25 cellular contexts compared by ENCODE assay signal in the genomic region with DNA sequence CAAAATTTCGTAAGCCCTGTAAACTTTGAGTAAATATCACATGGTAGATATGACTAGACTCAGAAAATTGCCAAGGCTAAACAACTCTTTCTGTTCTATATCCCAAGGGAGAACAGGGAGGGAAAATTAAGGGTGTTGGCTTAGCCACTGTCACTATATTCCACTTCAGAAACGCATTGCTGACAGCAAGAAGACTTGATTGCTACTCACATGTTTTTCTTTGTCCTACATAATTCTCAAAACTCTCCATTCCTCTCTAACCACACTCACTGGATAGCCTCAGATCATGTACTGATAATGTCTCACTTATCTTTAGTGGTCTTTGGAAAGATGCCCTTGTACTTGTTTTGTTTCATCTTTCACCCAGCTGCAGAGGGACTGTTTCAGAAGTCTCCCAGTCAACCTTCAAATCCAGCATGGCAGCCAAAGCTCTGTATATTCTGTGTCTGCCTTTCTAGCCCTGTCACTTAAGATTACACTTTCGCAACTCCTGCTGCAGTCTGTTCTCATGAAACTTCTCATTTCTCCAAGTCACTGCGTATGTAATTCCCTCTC.
DNase-seq lines count a peak whose midpoint lies in the region; ATAC-seq and TF ChIP-seq lines count a peak whose summit lies in the region.
"Had no signal": no experiment of that assay in that cellular context is flagged by ENCODE, and none has a peak within 500 bp of the region (broad histone marks: within the 10 kb centered on the region; RNA-seq: fewer than 3 reads in every experiment).

No MANE protein-coding gene starts in this region.

- TF ChIP-seq CTCF in fibroblast of mammary gland (conservative IDR thresholded peaks at IDR 0.05; ENCODE audit: control insufficient read depth, insufficient read depth, low read depth, low read length) = no peak
- TF ChIP-seq CTCF in left lung (IDR thresholded peaks at IDR 0.05) = no peak

- no peak overlapping the region for H3K27ac ChIP-seq in left lung
- H3K27ac ChIP-seq: colonic mucosa, gastrocnemius medialis, right lobe of liver, thoracic aorta had no signal

- intact Hi-C loops in left lung (cut with DNase I) = no loop called here

- H3K27me3 ChIP-seq in adipocyte (replicated peaks; ENCODE audit: control insufficient read depth, insufficient read depth, low read length) (no peaks in the 10 kb centered on the region), left lung (no peaks in the 10 kb centered on the region)
- H3K27me3 ChIP-seq: colonic mucosa, gastrocnemius medialis, right lobe of liver had no signal

- no peaks in the 10 kb centered on the region for H3K36me3 ChIP-seq in adipocyte (ENCODE audit: control insufficient read depth, insufficient read depth, low read length, severe bottlenecking)
- no peaks in the 10 kb centered on the region for H3K36me3 ChIP-seq in left lung
- H3K36me3 ChIP-seq: colonic mucosa, gastrocnemius medialis, right lobe of liver, thoracic aorta had no signal

- DNase-seq in A172 (ENCODE audit: low spot score) = peak; percentile 52
- DNase-seq in HCEC 1CT = peak; percentile 49
- DNase-seq in adipocyte (ENCODE audit: low read depth) = peak; percentile 62
- DNase-seq in fibroblast of mammary gland (ENCODE audit: low read depth) = peak; percentile 37
- no peak for DNase-seq in stimulated activated CD4-positive, alpha-beta T cell treated with anti-CD3 and anti-CD28 coated beads, Interleukin-15, amount 100 ng/mL, for 24 hours
- no peak for DNase-seq in left lung
- no peak for DNase-seq in NCI-H1092 treated with DMSO at 0.1 percent for 48 hours (lab: John Stamatoyannopoulos, UW)
- DNase-seq: ACHN; activated CD8-positive, alpha-beta memory T cell treated with anti-CD3 and anti-CD28 coated beads for 24 hours; activated naive CD4-positive, alpha-beta T cell treated with anti-CD3 and anti-CD28 coated beads, Interleukin-2, amount 50 U/mL, for 16 hours; activated T-cell treated with anti-CD3 and anti-CD28 coated beads, Interleukin-2, amount 50 U/mL, for 4 hours; colonic mucosa; gastrocnemius medialis; GDM1; left cardiac atrium; NCI-H1048; NCI-H2029; NCI-H526; right lobe of liver had no signal

- H3K4me3 ChIP-seq in adipocyte (ENCODE audit: low read length) (peak overlapping the region; percentile 45), fibroblast of mammary gland (ENCODE audit: control insufficient read depth, low read depth, low read length) (no peak overlapping the region), left lung (no peak overlapping the region)
- H3K4me3 ChIP-seq: colonic mucosa, gastrocnemius medialis, GM12878, right lobe of liver, thoracic aorta had no signal

- no peak for ATAC-seq in left lung
- ATAC-seq in HG03196 (IDR thresholded peaks at IDR 0.05; ENCODE audit: unreplicated experiment) = no peak
- ATAC-seq: activated CD4-positive, CD25-positive, alpha-beta regulatory T cell treated with anti-CD3 and anti-CD28 coated beads, Interleukin-2, amount 50 U/mL, for 24 hours; activated T-cell treated with anti-CD3 and anti-CD28 coated beads, Interleukin-2, amount 50 U/mL, for 4 hours; gastrocnemius medialis; GM12878; natural killer cell treated with Interleukin-12 subunit alpha and Interleukin-12 subunit beta and Interleukin-15 and Interleukin-18, amount 100 ng/mL, for 72 hours; right lobe of liver; stimulated activated effector memory CD8-positive, alpha-beta T cell treated with anti-CD3 and anti-CD28 coated beads, Interleukin-12 subunit alpha, Interleukin-12 subunit beta, amount 100 ng/mL, for 72 hours had no signal

- H3K9ac ChIP-seq in adipocyte (ENCODE audit: low read length) = no peak overlapping the region

- H3K4me1 ChIP-seq in adipocyte (ENCODE audit: control insufficient read depth, insufficient read depth, low read length) (peaks cover 11% of the 10 kb centered on the region), left lung (no peaks in the 10 kb centered on the region)
- H3K4me1 ChIP-seq: colonic mucosa, gastrocnemius medialis, right lobe of liver had no signal

- H3K9me3 ChIP-seq in adipocyte (ENCODE audit: control insufficient read depth, low read length) (no peaks in the 10 kb centered on the region), left lung (peaks cover 0 to 1% of the 10 kb centered on the region in 2 donors)
- H3K9me3 ChIP-seq: colonic mucosa, gastrocnemius medialis, right lobe of liver, thoracic aorta had no signal

Comparison
In these comparisons a context has a peak if more than half of its experiments do, and no peak if none do; other contexts are left out.
1. DNase-seq: peak in A172 (single experiment), HCEC 1CT (single experiment), adipocyte (single experiment) and fibroblast of mammary gland (single experiment); none in stimulated activated CD4-positive, alpha-beta T cell treated with anti-CD3 and anti-CD28 coated beads, Interleukin-15, amount 100 ng/mL, for 24 hours (single experiment), left lung (0 of 2) and NCI-H1092 treated with DMSO at 0.1 percent for 48 hours (single experiment).